In genomic region chr19:794989-795658, GRCh38 we compare ENCODE assay signal across 10 cellular contexts. TPM values are rescaled to one million over a fixed set of nuclear protein-coding genes. Genes with fewer than 3 reads are reported as not detected.
DNase-seq lines count a peak whose midpoint lies in the region; ATAC-seq and TF ChIP-seq lines count a peak whose summit lies in the region.
"Had no signal": no experiment of that assay in that cellular context is flagged by ENCODE, and none has a peak within 500 bp of the region (broad histone marks: within the 10 kb centered on the region; RNA-seq: fewer than 3 reads in every experiment).

No MANE protein-coding gene starts in this region.

- in situ Hi-C loops in Panc1 (cut with HindIII; ENCODE audit: low pct_unique_long_range_greater_than_20kb, low sequenced_read_pairs) = no loop called here

- BruUV-seq in Panc1 (replicated peaks; lab: Mats Ljungman, UMichigan) = no TSS peak

- intact Hi-C loops in Panc1 (cut with micrococcal nuclease; ENCODE audit: unreplicated experiment) (no loop called here), psoas muscle (cut with DNase I) (no loop called here)
- intact Hi-C loops in activated CD4-positive, alpha-beta memory T cell treated with anti-CD3 and anti-CD28 coated beads for 36 hours (cut with micrococcal nuclease) = loop anchor here (5.0 kb wide), 1 partner anchor 112 kb away; no protein-coding TSS in a partner anchor

- no peak overlapping the region for H3K4me3 ChIP-seq in Panc1 (ENCODE audit: low read depth in 2 of 2, low read length in 2 of 2)
- no peak overlapping the region for H3K4me3 ChIP-seq in esophagus (ENCODE audit: low read depth in 1 of 2, low read length in 2 of 2)
- H3K4me3 ChIP-seq in psoas muscle = peak overlapping the region; percentile 73

- H3K36me3 ChIP-seq in Panc1 (ENCODE audit: control insufficient read depth, insufficient read depth, low read length) (peaks cover 11% of the 10 kb centered on the region), esophagus (ENCODE audit: control insufficient read depth in 2 of 2, insufficient read depth in 2 of 2, low read length in 1 of 2) (peaks cover 0 to 4% of the 10 kb centered on the region in 2 donors), psoas muscle (ENCODE audit: insufficient read depth in 1 of 2, low read depth in 1 of 2) (peaks cover 0 to 11% of the 10 kb centered on the region in 2 donors)

- H3K27ac ChIP-seq in Panc1 (ENCODE audit: low read length) (peak overlapping the region; percentile 84; the same call in 1 of the 2 replicates), esophagus (ENCODE audit: low read depth in 2 of 2, low read length in 1 of 2) (peak overlapping the region; percentile 23 to 50), psoas muscle (peak overlapping the region; percentile 68)

- CTCF ChIA-PET in Panc1 (lab: Charles Lee) = interaction anchor here (0.7 kb wide), 1 partner anchor 38 kb away, joined by 3 read pairs; no protein-coding TSS in a partner anchor
- CTCF ChIA-PET in activated CD4-positive, alpha-beta memory T cell treated with anti-CD3 and anti-CD28 coated beads for 36 hours (lab: Charles Lee) = no interaction called here

- H3K9me3 Mint-ChIP-seq in activated CD4-positive, alpha-beta memory T cell treated with anti-CD3 and anti-CD28 coated beads for 36 hours = no peaks in the 10 kb centered on the region
- H3K9me3 Mint-ChIP-seq: activated T-helper 2 cell treated with anti-CD3 and anti-CD28 coated beads, Interferon-gamma antibody, Interleukin-2, Interleukin-4, amounts not matched to agents 10 μg/mL and 5 μg/mL and 100 μg/mL, durations not matched to agents 14 hours and 24 hours and 36 hours had no signal

- ATAC-seq in Panc1 = no peak
- no peak for ATAC-seq in psoas muscle
- no peak for ATAC-seq in HG02970 (IDR thresholded peaks at IDR 0.05; ENCODE audit: low FRiP score, unreplicated experiment)
- ATAC-seq: HCT116 had no signal

- peaks cover 17% of the 10 kb centered on the region for H3K36me3 Mint-ChIP-seq in activated CD4-positive, alpha-beta memory T cell treated with anti-CD3 and anti-CD28 coated beads for 36 hours

- no peaks in the 10 kb centered on the region for H3K27me3 Mint-ChIP-seq in activated CD4-positive, alpha-beta memory T cell treated with anti-CD3 and anti-CD28 coated beads for 36 hours

- H3K27me3 ChIP-seq in Panc1 (ENCODE audit: control insufficient read depth, insufficient read depth, low read length) (no peaks in the 10 kb centered on the region), esophagus (ENCODE audit: control insufficient read depth in 1 of 2, insufficient read depth in 2 of 2, low read length in 2 of 2) (no peaks in the 10 kb centered on the region), psoas muscle (ENCODE audit: insufficient read depth in 3 of 3, low read length in 2 of 3) (no peaks in the 10 kb centered on the region)

- no peak overlapping the region for H3K4me3 Mint-ChIP-seq in activated CD4-positive, alpha-beta memory T cell treated with anti-CD3 and anti-CD28 coated beads for 36 hours

- WGBS in esophagus, 2 donors = 59 to 72% methylated on average over 29 to 32 of the region's 32 CpGs
- WGBS in psoas muscle, 3 donors = 36 to 45% (median 45%) methylated on average over 32 of the region's 32 CpGs

- H3K4me1 ChIP-seq in Panc1 (ENCODE audit: control insufficient read depth, insufficient read depth, low read length) (peaks cover 6% of the 10 kb centered on the region), esophagus (ENCODE audit: control insufficient read depth in 2 of 2, insufficient read depth in 2 of 2, low read length in 1 of 2) (peaks cover 4 to 15% of the 10 kb centered on the region in 2 donors), psoas muscle (peaks cover 25% of the 10 kb centered on the region)

- TF ChIP-seq CTCF in Panc1 (IDR thresholded peaks at IDR 0.05) (no peak), psoas muscle (IDR thresholded peaks at IDR 0.05) (no peak)

- POLR2A ChIA-PET in Panc1 (lab: Charles Lee) = interaction anchor here (0.7 kb wide), 1 partner anchor 12 kb away, joined by 3 read pairs; no protein-coding TSS in a partner anchor
- POLR2A ChIA-PET in activated CD4-positive, alpha-beta memory T cell treated with anti-CD3 and anti-CD28 coated beads for 36 hours (lab: Charles Lee) = no interaction called here

- DNase-seq in Panc1 (ENCODE audit: low read depth, low spot score) (no peak), psoas muscle (peak; percentile 60 to 80), CD1c-positive myeloid dendritic cell (ENCODE audit: extremely low spot score) (no peak)
- no peak for DNase-seq in activated CD4-positive, alpha-beta memory T cell treated with anti-CD3 and anti-CD28 coated beads for 36 hours

- peaks cover 6% of the 10 kb centered on the region for H3K4me1 Mint-ChIP-seq in activated CD4-positive, alpha-beta memory T cell treated with anti-CD3 and anti-CD28 coated beads for 36 hours (ENCODE audit: low read depth)

- no peaks in the 10 kb centered on the region for H3K9me3 ChIP-seq in Panc1 (ENCODE audit: control insufficient read depth, insufficient read depth, low read depth, low read length)
- no peaks in the 10 kb centered on the region for H3K9me3 ChIP-seq in esophagus (ENCODE audit: control insufficient read depth in 2 of 2, insufficient read depth in 1 of 2, low read depth in 1 of 2, low read length in 1 of 2)
- no peaks in the 10 kb centered on the region for H3K9me3 ChIP-seq in psoas muscle

- H3K27ac Mint-ChIP-seq in activated CD4-positive, alpha-beta memory T cell treated with anti-CD3 and anti-CD28 coated beads for 36 hours = no peak overlapping the region
- H3K27ac Mint-ChIP-seq: activated T-helper 2 cell treated with anti-CD3 and anti-CD28 coated beads, Interferon-gamma antibody, Interleukin-2, Interleukin-4, amounts not matched to agents 10 μg/mL and 5 μg/mL and 100 μg/mL, durations not matched to agents 14 hours and 24 hours and 36 hours had no signal

RNA-seq across cellular contexts. Expression of gene PTBP1, which starts 2.1 kb away (rescaled TPM):
- 515 TPM for total RNA-seq in Panc1 (2021; ENCODE audit: unreplicated experiment)
- 590 TPM for polyA plus RNA-seq in Panc1 (2012; ENCODE audit: insufficient read length)
- polyA plus RNA-seq in esophagus = 10 to 100 TPM; 90.6 to 98.3 TPM
- total RNA-seq in psoas muscle = 10 to 100 TPM; 36.5 to 69.4 (median 60.8) TPM
- polyA plus RNA-seq in psoas muscle = 10 to 100 TPM; 24.2 to 36.3 (median 25.1) TPM
- total RNA-seq in activated CD4-positive, alpha-beta memory T cell treated with anti-CD3 and anti-CD28 coated beads for 36 hours = 100 to 1,000 TPM; 464 to 465 TPM

RNA-seq across cellular contexts. Expression of gene PLPPR3, which starts 26.6 kb away (rescaled TPM):
- total RNA-seq in Panc1 (2021; ENCODE audit: unreplicated experiment) (63.7 TPM), psoas muscle (not detected)
- polyA plus RNA-seq in Panc1 (2012; ENCODE audit: insufficient read length) = 123 TPM
- polyA plus RNA-seq in esophagus (not detected), psoas muscle (not detected)
- not detected for total RNA-seq in activated CD4-positive, alpha-beta memory T cell treated with anti-CD3 and anti-CD28 coated beads for 36 hours
- total RNA-seq: activated T-helper 2 cell treated with anti-CD3 and anti-CD28 coated beads, Interferon-gamma antibody, Interleukin-2, Interleukin-4, amounts not matched to agents 10 μg/mL and 5 μg/mL and 100 μg/mL, durations not matched to agents 14 hours and 24 hours and 36 hours; lower leg skin had no signal

RNA-seq across cellular contexts. Expression of gene AZU1, which starts 32.5 kb away (rescaled TPM):
- total RNA-seq in Panc1 (2021; ENCODE audit: unreplicated experiment) (5.8 TPM), psoas muscle (under 1 TPM in 1 of 4 donors, not detected in 3; 0.69 TPM)
- polyA plus RNA-seq in Panc1 (2012; ENCODE audit: insufficient read length) = 5.9 TPM
- polyA plus RNA-seq in esophagus (not detected), psoas muscle (not detected)
- not detected for total RNA-seq in activated CD4-positive, alpha-beta memory T cell treated with anti-CD3 and anti-CD28 coated beads for 36 hours
- total RNA-seq: activated T-helper 2 cell treated with anti-CD3 and anti-CD28 coated beads, Interferon-gamma antibody, Interleukin-2, Interleukin-4, amounts not matched to agents 10 μg/mL and 5 μg/mL and 100 μg/mL, durations not matched to agents 14 hours and 24 hours and 36 hours; glomerular endothelial cell had no signal

RNA-seq across cellular contexts. Expression of gene MISP, which starts 44.2 kb away (rescaled TPM):
- total RNA-seq in Panc1 (2021; ENCODE audit: unreplicated experiment) (5.8 TPM), psoas muscle (under 1 TPM in 1 of 4 donors, not detected in 3; 0.08 TPM)
- polyA plus RNA-seq in Panc1 (2012; ENCODE audit: insufficient read length) = 4.3 TPM
- polyA plus RNA-seq in esophagus (under 1 TPM; 0.08 to 0.11 TPM), psoas muscle (under 1 TPM in 2 of 3 donors, not detected in 1; 0.09 to 0.13 TPM)
- not detected for total RNA-seq in activated CD4-positive, alpha-beta memory T cell treated with anti-CD3 and anti-CD28 coated beads for 36 hours
- total RNA-seq: activated T-helper 2 cell treated with anti-CD3 and anti-CD28 coated beads, Interferon-gamma antibody, Interleukin-2, Interleukin-4, amounts not matched to agents 10 μg/mL and 5 μg/mL and 100 μg/mL, durations not matched to agents 14 hours and 24 hours and 36 hours had no signal

RNA-seq across cellular contexts. Expression of gene PRTN3, which starts 45.7 kb away (rescaled TPM):
- 1.5 TPM for total RNA-seq in Panc1 (2021; ENCODE audit: unreplicated experiment)
- polyA plus RNA-seq in Panc1 (2012; ENCODE audit: insufficient read length) = 2.6 TPM
- not detected for polyA plus RNA-seq in esophagus
- under 1 TPM in 2 of 4 donors, not detected in 2; 0.22 to 0.34 TPM for total RNA-seq in psoas muscle
- under 1 TPM in 2 of 3 donors, not detected in 1; 0.04 to 0.05 TPM for polyA plus RNA-seq in psoas muscle
- total RNA-seq in activated CD4-positive, alpha-beta memory T cell treated with anti-CD3 and anti-CD28 coated beads for 36 hours = not detected
- total RNA-seq: activated T-helper 2 cell treated with anti-CD3 and anti-CD28 coated beads, Interferon-gamma antibody, Interleukin-2, Interleukin-4, amounts not matched to agents 10 μg/mL and 5 μg/mL and 100 μg/mL, durations not matched to agents 14 hours and 24 hours and 36 hours; glomerular endothelial cell had no signal

Comparison
In these comparisons a context has a peak if more than half of its experiments do, and no peak if none do; other contexts are left out.
1. DNase-seq: peak in psoas muscle (2 of 2); none in Panc1 (single experiment), CD1c-positive myeloid dendritic cell (single experiment) and activated CD4-positive, alpha-beta memory T cell treated with anti-CD3 and anti-CD28 coated beads for 36 hours (single experiment).
2. RNA of gene PLPPR3, which starts 26.6 kb away (total RNA-seq): 63.7 TPM in Panc1 (single experiment); not detected in activated CD4-positive, alpha-beta memory T cell treated with anti-CD3 and anti-CD28 coated beads for 36 hours and not detected in psoas muscle; every median in the first group is over 10 times any median in the second.
3. Peak in every context shown above with its lines, with median percentiles within 50 percentile points of each other: H3K27ac ChIP-seq.